In the genomic region with DNA sequence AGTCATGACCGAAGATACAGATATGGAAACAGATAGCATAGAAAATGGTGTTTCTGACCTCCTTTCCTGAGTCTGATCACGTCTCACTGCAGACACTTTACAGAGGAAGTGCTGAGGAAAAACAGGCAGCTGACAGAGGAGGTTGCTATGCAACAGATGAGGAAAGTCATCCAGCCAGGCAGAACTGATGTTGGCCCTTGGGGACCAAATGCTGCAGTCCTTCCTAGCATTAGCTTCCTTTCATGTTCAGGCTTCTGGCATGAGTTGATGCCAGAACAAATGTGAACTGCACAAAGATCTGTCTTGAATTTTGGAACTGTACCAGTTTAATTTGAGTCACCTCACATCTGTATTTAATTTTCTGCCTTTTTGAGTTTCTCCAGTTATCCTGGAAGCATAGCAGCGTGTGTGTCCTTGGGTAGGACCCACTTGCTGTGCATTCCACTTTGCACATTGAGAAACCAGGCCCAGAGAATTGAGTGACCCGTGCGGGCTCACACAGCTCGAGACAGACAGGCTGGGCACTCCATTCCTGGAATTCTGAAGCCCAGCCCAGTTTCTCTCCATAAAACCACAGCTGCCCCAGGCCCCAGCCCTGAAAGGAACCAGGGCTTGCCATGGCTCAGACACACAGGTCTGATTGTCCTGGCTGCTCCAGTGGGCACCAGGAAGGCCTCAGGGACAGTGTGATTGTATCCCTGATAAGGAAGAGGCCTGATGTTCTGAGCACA, we compare ENCODE assay signal across 1 cellular context.
TF ChIP-seq lines count a peak whose summit lies in the region.

No MANE protein-coding gene starts in this region.

TF ChIP-seq in GM12878, 131 proteins besides CTCF, POLR2A, EP300 and RAD21 (continued from another document):
- TF ChIP-seq RBBP5 (conservative IDR thresholded peaks at IDR 0.05) (no peak), USF1 (IDR thresholded peaks at IDR 0.05; ENCODE audit: borderline replicate concordance, extremely low read length, insufficient read depth, low read depth, low read length) (no peak), RB1 (IDR thresholded peaks at IDR 0.05; ENCODE audit: borderline replicate concordance) (no peak), BMI1 (IDR thresholded peaks at IDR 0.05; ENCODE audit: borderline replicate concordance) (no peak), GATAD2B (conservative IDR thresholded peaks at IDR 0.05; ENCODE audit: low read depth) (no peak), BACH1 (IDR thresholded peaks at IDR 0.05; ENCODE audit: borderline replicate concordance) (no peak), NBN (IDR thresholded peaks at IDR 0.05) (no peak), SPI1 (IDR thresholded peaks at IDR 0.05; ENCODE audit: borderline replicate concordance, insufficient read depth, low read depth, low read length) (no peak), ZBTB33 (IDR thresholded peaks at IDR 0.05) (no peak), MTA2 (IDR thresholded peaks at IDR 0.05; ENCODE audit: low read depth) (no peak), MXI1 (IDR thresholded peaks at IDR 0.05; ENCODE audit: low read depth, low read length) (no peak), NFIC (IDR thresholded peaks at IDR 0.05; ENCODE audit: low read depth, low read length) (no peak), SUPT20H (IDR thresholded peaks at IDR 0.05; ENCODE audit: borderline replicate concordance, control insufficient read depth, low read depth, low read length) (no peak), NFXL1 (IDR thresholded peaks at IDR 0.05; ENCODE audit: borderline replicate concordance) (no peak), HDGF (IDR thresholded peaks at IDR 0.05) (no peak)
- TF ChIP-seq, protein P1, sequence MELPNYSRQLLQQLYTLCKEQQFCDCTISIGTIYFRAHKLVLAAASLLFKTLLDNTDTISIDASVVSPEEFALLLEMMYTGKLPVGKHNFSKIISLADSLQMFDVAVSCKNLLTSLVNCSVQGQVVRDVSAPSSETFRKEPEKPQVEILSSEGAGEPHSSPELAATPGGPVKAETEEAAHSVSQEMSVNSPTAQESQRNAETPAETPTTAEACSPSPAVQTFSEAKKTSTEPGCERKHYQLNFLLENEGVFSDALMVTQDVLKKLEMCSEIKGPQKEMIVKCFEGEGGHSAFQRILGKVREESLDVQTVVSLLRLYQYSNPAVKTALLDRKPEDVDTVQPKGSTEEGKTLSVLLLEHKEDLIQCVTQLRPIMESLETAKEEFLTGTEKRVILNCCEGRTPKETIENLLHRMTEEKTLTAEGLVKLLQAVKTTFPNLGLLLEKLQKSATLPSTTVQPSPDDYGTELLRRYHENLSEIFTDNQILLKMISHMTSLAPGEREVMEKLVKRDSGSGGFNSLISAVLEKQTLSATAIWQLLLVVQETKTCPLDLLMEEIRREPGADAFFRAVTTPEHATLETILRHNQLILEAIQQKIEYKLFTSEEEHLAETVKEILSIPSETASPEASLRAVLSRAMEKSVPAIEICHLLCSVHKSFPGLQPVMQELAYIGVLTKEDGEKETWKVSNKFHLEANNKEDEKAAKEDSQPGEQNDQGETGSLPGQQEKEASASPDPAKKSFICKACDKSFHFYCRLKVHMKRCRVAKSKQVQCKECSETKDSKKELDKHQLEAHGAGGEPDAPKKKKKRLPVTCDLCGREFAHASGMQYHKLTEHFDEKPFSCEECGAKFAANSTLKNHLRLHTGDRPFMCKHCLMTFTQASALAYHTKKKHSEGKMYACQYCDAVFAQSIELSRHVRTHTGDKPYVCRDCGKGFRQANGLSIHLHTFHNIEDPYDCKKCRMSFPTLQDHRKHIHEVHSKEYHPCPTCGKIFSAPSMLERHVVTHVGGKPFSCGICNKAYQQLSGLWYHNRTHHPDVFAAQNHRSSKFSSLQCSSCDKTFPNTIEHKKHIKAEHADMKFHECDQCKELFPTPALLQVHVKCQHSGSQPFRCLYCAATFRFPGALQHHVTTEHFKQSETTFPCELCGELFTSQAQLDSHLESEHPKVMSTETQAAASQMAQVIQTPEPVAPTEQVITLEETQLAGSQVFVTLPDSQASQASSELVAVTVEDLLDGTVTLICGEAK (IDR thresholded peaks at IDR 0.05; ENCODE audit: borderline replicate concordance): no peak
